Comparison of ENCODE assay signal across 18 cellular contexts in genomic region chr20:61923371-61924166, GRCh38.
"Had no signal": no experiment of that assay in that cellular context is flagged by ENCODE, and none has a peak within 500 bp of the region (broad histone marks: within the 10 kb centered on the region; RNA-seq: fewer than 3 reads in every experiment).

No MANE protein-coding gene starts in this region.

- H3K27ac ChIP-seq: breast epithelium, tibial nerve, vagina had no signal

- H3K27ac Mint-ChIP-seq: activated B cell treated with CpG ODN at 0.5 μM for 24 hours; activated CD8-positive, alpha-beta T cell treated with anti-CD3 and anti-CD28 coated beads for 36 hours; activated naive CD4-positive, alpha-beta T cell treated with anti-CD3 and anti-CD28 coated beads for 36 hours; mesothelial cell of epicardium; nephron; stimulated activated naive CD8-positive, alpha-beta T cell treated with anti-CD3 and anti-CD28 coated beads, Interleukin-15, Interleukin-2, amounts not matched to agents 100 ng/mL and 50 ng/mL, for 24 hours; T-cell had no signal

- H3K4me3 Mint-ChIP-seq: activated B cell treated with CpG ODN at 0.5 μM for 24 hours; activated CD8-positive, alpha-beta T cell treated with anti-CD3 and anti-CD28 coated beads for 36 hours; activated naive CD4-positive, alpha-beta T cell treated with anti-CD3 and anti-CD28 coated beads for 36 hours; immature natural killer cell; mesothelial cell of epicardium; nephron; stimulated activated naive CD8-positive, alpha-beta T cell treated with anti-CD3 and anti-CD28 coated beads, Interleukin-15, Interleukin-2, amounts not matched to agents 100 ng/mL and 50 ng/mL, for 24 hours; T-cell had no signal

- H3K4me3 ChIP-seq: breast epithelium, lung, tibial nerve, vagina had no signal

- H3K4me1 Mint-ChIP-seq: activated B cell treated with CpG ODN at 0.5 μM for 24 hours, immature natural killer cell, mesothelial cell of epicardium, nephron, T-cell had no signal

- H3K9me3 ChIP-seq: vagina had no signal

- DNase-seq: activated B cell treated with CpG ODN at 0.5 μM for 24 hours; activated CD4-positive, alpha-beta T cell treated with anti-CD3 and anti-CD28 coated beads for 4 hours; activated CD8-positive, alpha-beta T cell treated with anti-CD3 and anti-CD28 coated beads for 36 hours; activated naive CD4-positive, alpha-beta T cell treated with anti-CD3 and anti-CD28 coated beads for 36 hours; activated T-cell treated with anti-CD3 and anti-CD28 coated beads, Interleukin-2, amount 50 U/mL, for 1 hour; effector CD4-positive, alpha-beta T cell; immature natural killer cell; occipital lobe; T-cell had no signal

- H3K36me3 ChIP-seq: breast epithelium, tibial nerve, vagina had no signal

- H3K27me3 ChIP-seq: tibial nerve, vagina had no signal

- H3K36me3 Mint-ChIP-seq: immature natural killer cell, mesothelial cell of epicardium, T-cell had no signal

- H3K27me3 Mint-ChIP-seq: activated B cell treated with CpG ODN at 0.5 μM for 24 hours; activated CD8-positive, alpha-beta T cell treated with anti-CD3 and anti-CD28 coated beads for 36 hours; progenitor cell of endocrine pancreas; stimulated activated naive CD8-positive, alpha-beta T cell treated with anti-CD3 and anti-CD28 coated beads, Interleukin-15, Interleukin-2, amounts not matched to agents 100 ng/mL and 50 ng/mL, for 24 hours; T-cell had no signal

- ATAC-seq: activated CD8-positive, alpha-beta T cell treated with anti-CD3 and anti-CD28 coated beads for 36 hours; esophagus mucosa; T-cell had no signal

- H3K4me1 ChIP-seq: breast epithelium, tibial nerve, vagina had no signal

- H3K9me3 Mint-ChIP-seq: activated B cell treated with CpG ODN at 0.5 μM for 24 hours; activated CD8-positive, alpha-beta T cell treated with anti-CD3 and anti-CD28 coated beads for 36 hours; activated naive CD4-positive, alpha-beta T cell treated with anti-CD3 and anti-CD28 coated beads for 36 hours; immature natural killer cell; mesothelial cell of epicardium; stimulated activated naive CD8-positive, alpha-beta T cell treated with anti-CD3 and anti-CD28 coated beads, Interleukin-15, Interleukin-2, amounts not matched to agents 100 ng/mL and 50 ng/mL, for 24 hours; T-cell had no signal
